In the genomic region with DNA sequence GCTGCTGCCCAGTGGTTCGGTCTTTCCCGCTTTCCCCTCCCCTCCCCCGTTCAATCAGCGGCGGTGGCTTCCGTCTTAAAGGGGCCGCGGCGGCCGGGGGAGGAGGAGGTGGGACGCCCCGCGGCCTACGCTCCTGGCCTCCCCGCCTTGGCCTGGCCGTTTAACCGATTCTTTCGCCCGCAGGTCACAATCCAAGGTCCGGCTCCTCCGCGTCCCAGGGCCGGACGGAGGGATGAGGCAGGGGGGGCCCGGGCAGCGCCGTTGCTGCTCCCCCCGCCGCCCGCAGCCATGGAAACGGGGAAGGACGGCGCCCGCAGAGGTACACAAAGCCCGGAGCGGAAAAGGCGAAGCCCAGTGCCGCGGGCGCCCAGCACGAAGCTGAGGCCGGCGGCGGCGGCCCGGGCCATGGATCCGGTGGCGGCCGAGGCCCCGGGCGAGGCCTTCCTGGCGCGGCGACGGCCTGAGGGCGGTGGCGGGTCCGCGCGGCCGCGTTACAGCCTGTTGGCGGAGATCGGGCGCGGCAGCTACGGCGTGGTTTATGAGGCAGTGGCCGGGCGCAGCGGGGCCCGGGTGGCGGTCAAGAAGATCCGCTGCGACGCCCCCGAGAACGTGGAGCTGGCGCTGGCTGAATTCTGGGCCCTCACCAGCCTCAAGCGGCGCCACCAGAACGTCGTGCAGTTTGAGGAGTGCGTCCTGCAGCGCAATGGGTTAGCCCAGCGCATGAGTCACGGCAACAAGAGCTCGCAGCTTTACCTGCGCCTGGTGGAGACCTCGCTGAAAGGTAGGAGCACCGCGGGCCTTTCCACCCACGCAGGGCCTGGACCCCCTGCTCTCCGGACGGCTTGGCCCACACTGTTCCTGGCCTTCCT, we compare ENCODE assay signal across 8 cellular contexts. TPM values are rescaled to one million over a fixed set of nuclear protein-coding genes. Genes with fewer than 3 reads are reported as not detected.
DNase-seq lines count a peak whose midpoint lies in the region; ATAC-seq and TF ChIP-seq lines count a peak whose summit lies in the region.

No MANE protein-coding gene starts in this region.

- H3K27ac Mint-ChIP-seq in progenitor cell of endocrine pancreas: peak overlapping the region; percentile 100

- no peaks in the 10 kb centered on the region for H3K9me3 Mint-ChIP-seq in progenitor cell of endocrine pancreas (ENCODE audit: low read depth)

- WGBS in heart right ventricle, 2 donors: 0% methylated on average over 80 to 95 of the region's 95 CpGs

- peak; percentile 83 to 93 (median 87) for ATAC-seq in heart right ventricle
- peak; percentile 86 for ATAC-seq in upper lobe of right lung

- CTCF ChIA-PET in HEK293T (lab: Yijun Ruan, JAX): no interaction called here

- no peak for TF ChIP-seq CTCF in heart right ventricle (IDR thresholded peaks at IDR 0.05)
- TF ChIP-seq CTCF in progenitor cell of endocrine pancreas (IDR thresholded peaks at IDR 0.05; ENCODE audit: unreplicated experiment): no peak
- TF ChIP-seq CTCF in upper lobe of right lung (IDR thresholded peaks at IDR 0.05): no peak

- H3K4me1 ChIP-seq in adipocyte (ENCODE audit: control insufficient read depth, insufficient read depth, low read length): peaks cover 20% of the 10 kb centered on the region
- peaks cover 9 to 53% (median 48%) of the 10 kb centered on the region in 9 donors for H3K4me1 ChIP-seq in heart right ventricle
- peaks cover 35% of the 10 kb centered on the region for H3K4me1 ChIP-seq in upper lobe of right lung

- POLR2A ChIA-PET in HEK293T (lab: Yijun Ruan, JAX): interaction anchor here (0.7 to 2.0 kb wide), 7 partner anchors 9 to 70 kb away, joined by 3 to 9 read pairs (median 3); no protein-coding TSS in a partner anchor

- H3K9ac ChIP-seq in adipocyte (ENCODE audit: low read length): peak overlapping the region; percentile 94

- H3K27ac ChIP-seq in heart right ventricle (peak overlapping the region; percentile 97 to 100 (median 100)), upper lobe of right lung (peak overlapping the region; percentile 100)

- H3K27me3 ChIP-seq in adipocyte (replicated peaks; ENCODE audit: control insufficient read depth, insufficient read depth, low read length) (no peaks in the 10 kb centered on the region), heart right ventricle (no peaks in the 10 kb centered on the region), upper lobe of right lung (no peaks in the 10 kb centered on the region)

- peak overlapping the region; percentile 91 for H3K4me3 Mint-ChIP-seq in progenitor cell of endocrine pancreas (ENCODE audit: low read depth)

- peaks cover 14% of the 10 kb centered on the region for H3K36me3 Mint-ChIP-seq in progenitor cell of endocrine pancreas (ENCODE audit: insufficient read depth)

- peaks cover 29% of the 10 kb centered on the region for H3K4me1 Mint-ChIP-seq in progenitor cell of endocrine pancreas (ENCODE audit: low read depth)

- DNase-seq in HEK293T (ENCODE audit: extremely low spot score) (peak; percentile 87), MV-4-11 (lab: John Stamatoyannopoulos, UW) (peak; percentile 76), SW 1271 (lab: John Stamatoyannopoulos, UW) (peak; percentile 83 to 92), adipocyte (ENCODE audit: low read depth) (peak; percentile 95), heart right ventricle (peak; percentile 87 to 90), progenitor cell of endocrine pancreas (ENCODE audit: low spot score, unreplicated experiment) (peak; percentile 71), upper lobe of right lung (peak; percentile 94)

- peak overlapping the region; percentile 93 for H3K4me3 ChIP-seq in adipocyte (ENCODE audit: low read length)
- peak overlapping the region; percentile 67 to 98 (median 92) for H3K4me3 ChIP-seq in heart right ventricle
- H3K4me3 ChIP-seq in upper lobe of right lung: peak overlapping the region; percentile 88

- H3K36me3 ChIP-seq in adipocyte (ENCODE audit: control insufficient read depth, insufficient read depth, low read length, severe bottlenecking): peaks cover 6% of the 10 kb centered on the region
- H3K36me3 ChIP-seq in heart right ventricle: peaks cover 0 to 21% (median 0%) of the 10 kb centered on the region in 9 donors
- peaks cover 7% of the 10 kb centered on the region for H3K36me3 ChIP-seq in upper lobe of right lung

- no peaks in the 10 kb centered on the region for H3K27me3 Mint-ChIP-seq in progenitor cell of endocrine pancreas

- peak; percentile 47 for TF ChIP-seq POLR2A in GM10847 (IDR thresholded peaks at IDR 0.05; ENCODE audit: extremely low read depth, insufficient read length)

- intact Hi-C loops in heart right ventricle (cut with DNase I) (loop anchor here in 6 of 10 donors (2.0 to 10.0 kb wide), 9 partner anchors 38 to 372 kb away; a partner anchor contains a TSS), upper lobe of right lung (cut with DNase I) (no loop called here)

- H3K9me3 ChIP-seq in adipocyte (ENCODE audit: control insufficient read depth, low read length): no peaks in the 10 kb centered on the region
- H3K9me3 ChIP-seq in heart right ventricle: no peaks in the 10 kb centered on the region
- H3K9me3 ChIP-seq in upper lobe of right lung: no peaks in the 10 kb centered on the region

TF ChIP-seq in HEK293T, 16 proteins besides CTCF, POLR2A, EP300 and RAD21:
- TF ChIP-seq FOXA1 (IDR thresholded peaks at IDR 0.05): no peak
- no peak for TF ChIP-seq FOXM1 (IDR thresholded peaks at IDR 0.05; ENCODE audit: borderline replicate concordance)
- no peak for TF ChIP-seq NFRKB (IDR thresholded peaks at IDR 0.05)
- no peak for TF ChIP-seq CTBP1 (IDR thresholded peaks at IDR 0.05; ENCODE audit: borderline replicate concordance)
- TF ChIP-seq ELF4 (IDR thresholded peaks at IDR 0.05): no peak; the same call in 1 of the 2 replicates
- no peak for TF ChIP-seq ARNT (IDR thresholded peaks at IDR 0.05)
- TF ChIP-seq L3MBTL2 (conservative IDR thresholded peaks at IDR 0.05): peak; percentile 41; the same call in 1 of the 2 replicates
- TF ChIP-seq ZNF384 (IDR thresholded peaks at IDR 0.05): no peak
- 0 out of 2 replicates have a peak, but pooled peaks have one; percentile 19 for TF ChIP-seq LEF1 (IDR thresholded peaks at IDR 0.05; ENCODE audit: borderline replicate concordance)
- peak; percentile 37; the same call in 1 of the 2 replicates for TF ChIP-seq FOXK2 (IDR thresholded peaks at IDR 0.05)
- TF ChIP-seq, protein P1, sequence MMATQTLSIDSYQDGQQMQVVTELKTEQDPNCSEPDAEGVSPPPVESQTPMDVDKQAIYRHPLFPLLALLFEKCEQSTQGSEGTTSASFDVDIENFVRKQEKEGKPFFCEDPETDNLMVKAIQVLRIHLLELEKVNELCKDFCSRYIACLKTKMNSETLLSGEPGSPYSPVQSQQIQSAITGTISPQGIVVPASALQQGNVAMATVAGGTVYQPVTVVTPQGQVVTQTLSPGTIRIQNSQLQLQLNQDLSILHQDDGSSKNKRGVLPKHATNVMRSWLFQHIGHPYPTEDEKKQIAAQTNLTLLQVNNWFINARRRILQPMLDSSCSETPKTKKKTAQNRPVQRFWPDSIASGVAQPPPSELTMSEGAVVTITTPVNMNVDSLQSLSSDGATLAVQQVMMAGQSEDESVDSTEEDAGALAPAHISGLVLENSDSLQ (IDR thresholded peaks at IDR 0.05): peak; percentile 39; the same call in 1 of the 2 replicates
- TF ChIP-seq SP1 (IDR thresholded peaks at IDR 0.05): no peak
- TF ChIP-seq SUZ12 (IDR thresholded peaks at IDR 0.05): no peak
- TF ChIP-seq HDGF (IDR thresholded peaks at IDR 0.05; ENCODE audit: borderline replicate concordance): no peak
- no peak; the same call in 1 of the 2 replicates for TF ChIP-seq BHLHE40 (IDR thresholded peaks at IDR 0.05; ENCODE audit: borderline replicate concordance)
- TF ChIP-seq TARDBP (IDR thresholded peaks at IDR 0.05): no peak

RNA-seq across cellular contexts. Expression of a gene that starts 1.2 kb away (rescaled TPM):
- total RNA-seq in heart right ventricle (10 to 100 TPM; 10.7 to 17.2 (median 13.9) TPM), progenitor cell of endocrine pancreas (39.8 and 41.9 TPM in 2 replicates), upper lobe of right lung (13.0 TPM)
- 1 to 10 TPM; 5.4 to 5.6 TPM for polyA plus RNA-seq in heart right ventricle

Comparison
In these comparisons a context has a peak if more than half of its experiments do, and no peak if none do; other contexts are left out.
1. Peak in every context shown above with its lines: DNase-seq, ATAC-seq, H3K4me3 ChIP-seq and H3K27ac ChIP-seq.